In the genomic region with DNA sequence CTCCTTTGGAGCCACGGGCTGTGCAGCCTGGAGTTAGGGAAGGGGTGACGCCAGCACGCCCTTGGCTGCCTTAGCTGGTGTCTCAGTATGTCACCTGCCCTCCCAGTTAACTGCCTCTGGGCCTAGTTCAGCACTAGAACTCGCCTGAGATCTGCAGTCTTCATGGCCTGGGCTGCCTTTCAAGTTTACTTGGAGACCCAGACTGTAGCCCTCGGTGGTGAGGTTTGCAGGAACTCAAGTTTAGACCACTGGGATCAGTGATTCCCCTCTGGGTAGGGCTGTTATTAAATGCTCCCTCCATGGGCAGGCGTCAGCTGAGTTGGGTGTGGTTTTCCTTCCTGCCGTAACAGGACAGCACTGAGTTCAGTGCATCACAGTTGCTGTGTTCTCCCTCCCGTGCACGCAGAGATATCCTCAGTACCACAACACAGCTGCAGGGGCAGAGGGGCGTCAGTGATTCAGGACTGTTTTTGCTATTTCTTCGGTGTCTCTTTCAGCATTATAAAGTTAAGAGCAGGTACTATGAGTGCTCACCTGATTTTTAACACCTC, we compare ENCODE assay signal across 8 cellular contexts. TPM values are rescaled to one million over a fixed set of nuclear protein-coding genes. Genes with fewer than 3 reads are reported as not detected.
DNase-seq lines count a peak whose midpoint lies in the region; ATAC-seq and TF ChIP-seq lines count a peak whose summit lies in the region.

No MANE protein-coding gene starts in this region.

- H3K27ac Mint-ChIP-seq in natural killer cell = peak overlapping the region; percentile 91 to 93

- 57 to 59% methylated on average over 11 of the region's 11 CpGs for WGBS in GM23248 (ENCODE audit: low coverage in 1 of 2, low lambda C conversion rate in 2 of 2, missing lambda C conversion rate in 2 of 2), 2 experiments

- peak; percentile 61 for DNase-seq in NOMO-1 treated with dmso at 0.1 percent for 144 hours (lab: John Stamatoyannopoulos, UW; ENCODE audit: unreplicated experiment)
- DNase-seq in activated naive CD4-positive, alpha-beta T cell treated with anti-CD3 and anti-CD28 coated beads, Interleukin-2, amount 50 U/mL, for 16 hours = peak; percentile 50
- DNase-seq in natural killer cell = peak; percentile 36
- no peak for DNase-seq in hypothalamus (lab: John Stamatoyannopoulos, UW)
- no peak for DNase-seq in GM23248

- no peak for TF ChIP-seq CTCF in natural killer cell (IDR thresholded peaks at IDR 0.05)

- peak overlapping the region; percentile 64 for H3K4me3 Mint-ChIP-seq in natural killer cell

- no peaks in the 10 kb centered on the region for H3K9me2 ChIP-seq in GM23248 (ENCODE audit: insufficient read depth)

- H3K4me3 ChIP-seq in GM23248 = no peak overlapping the region

- H3K79me2 ChIP-seq in GM23248 (ENCODE audit: insufficient read depth) = no peaks in the 10 kb centered on the region

- no peak overlapping the region for H3K27ac ChIP-seq in GM23248

- H3K4me1 Mint-ChIP-seq in natural killer cell = peaks cover 66 to 69% of the 10 kb centered on the region in 2 donors

- no peak overlapping the region for H3K4me2 ChIP-seq in GM23248 (ENCODE audit: unreplicated experiment)

- H3K9me3 Mint-ChIP-seq in natural killer cell = no peaks in the 10 kb centered on the region

- H3K36me3 Mint-ChIP-seq in natural killer cell = peaks cover 10% of the 10 kb centered on the region

- in situ Hi-C loops in GM23248 (cut with MboI) = no loop called here

- H4K20me1 ChIP-seq in GM23248 (ENCODE audit: insufficient read depth) = no peaks in the 10 kb centered on the region

- H3K27me3 Mint-ChIP-seq in natural killer cell (ENCODE audit: low read depth in 2 of 2) = no peaks in the 10 kb centered on the region

- intact Hi-C loops in natural killer cell (cut with micrococcal nuclease) = loop anchor here (1.0 to 10.0 kb wide), 2 partner anchors 26 to 51 kb away; no protein-coding TSS in a partner anchor

- H3K27me3 ChIP-seq in GM23248 (replicated peaks; ENCODE audit: insufficient read depth) = no peaks in the 10 kb centered on the region

- no peaks in the 10 kb centered on the region for H3K36me3 ChIP-seq in GM23248 (ENCODE audit: low read depth)

- no peaks in the 10 kb centered on the region for H3K9me3 ChIP-seq in GM23248 (ENCODE audit: low read depth)

- H3F3A ChIP-seq in GM23248 (ENCODE audit: insufficient read depth) = no peaks in the 10 kb centered on the region

- ATAC-seq in GM18909 (IDR thresholded peaks at IDR 0.05; ENCODE audit: poor library complexity, unreplicated experiment) (peak; percentile 46), natural killer cell (peak; percentile 85 to 89 (median 89)), HG03378 (IDR thresholded peaks at IDR 0.05; ENCODE audit: unreplicated experiment) (no peak), GM21390 (IDR thresholded peaks at IDR 0.05; ENCODE audit: unreplicated experiment) (no peak)

- H2AFZ ChIP-seq in GM23248 = no peak overlapping the region

- no peak overlapping the region for H3K9ac ChIP-seq in GM23248

- H3K4me1 ChIP-seq in GM23248 (ENCODE audit: insufficient read depth) = no peaks in the 10 kb centered on the region

RNA-seq across cellular contexts. Expression of gene PLAC8, which starts 30.5 kb away (rescaled TPM):
- 100 to 1,000 TPM; 684 to 889 (median 821) TPM for total RNA-seq in natural killer cell
- total RNA-seq in GM23248 (2014; rRNA removed; shearing (Covaris generic)) = not detected in 2 replicates
- 0.40 and 0.79 TPM in 2 replicates for polyA plus RNA-seq in GM23248 (2016; fragmentation: Nextera tagmentation; extraction: Ambion mirVana)

RNA-seq across cellular contexts. Expression of gene COPS4, which starts 49.0 kb away (rescaled TPM):
- total RNA-seq in natural killer cell = 10 to 100 TPM; 35.8 to 39.8 (median 36.1) TPM
- total RNA-seq in GM23248 (2014; rRNA removed; shearing (Covaris generic)) = 69.2 and 83.7 TPM in 2 replicates
- polyA plus RNA-seq in GM23248 (2016; fragmentation: Nextera tagmentation; extraction: Ambion mirVana) = 67.0 and 74.0 TPM in 2 replicates

Comparison
In these comparisons a context has a peak if more than half of its experiments do, and no peak if none do; other contexts are left out.
1. ATAC-seq: peak in GM18909 (single experiment) and natural killer cell (3 of 3); none in HG03378 (single experiment) and GM21390 (single experiment).
2. DNase-seq: peak in NOMO-1 treated with dmso at 0.1 percent for 144 hours (single experiment), activated naive CD4-positive, alpha-beta T cell treated with anti-CD3 and anti-CD28 coated beads, Interleukin-2, amount 50 U/mL, for 16 hours (single experiment) and natural killer cell (single experiment); none in hypothalamus (0 of 51) and GM23248 (single experiment).
3. RNA of gene PLAC8, which starts 30.5 kb away (total RNA-seq): 684 to 889 TPM in natural killer cell; not detected in GM23248; every median in the first group is over 100 times any median in the second.